In genomic region chr9:76302947-76303550, GRCh38 we compare ENCODE assay signal across 8 cellular contexts.
DNase-seq lines count a peak whose midpoint lies in the region; ATAC-seq and TF ChIP-seq lines count a peak whose summit lies in the region.

No MANE protein-coding gene starts in this region.

- H3K36me3 Mint-ChIP-seq in naive thymus-derived CD8-positive, alpha-beta T cell, result no peaks in the 10 kb centered on the region

- H3K27me3 ChIP-seq in BE2C, result no peaks in the 10 kb centered on the region
- H3K27me3 ChIP-seq in Panc1 (ENCODE audit: control insufficient read depth, insufficient read depth, low read length), result no peaks in the 10 kb centered on the region; the same call in 1 of the 2 replicates

- no peak overlapping the region for H3K4me3 Mint-ChIP-seq in naive thymus-derived CD8-positive, alpha-beta T cell

- in situ Hi-C loops in Panc1 (cut with HindIII; ENCODE audit: low pct_unique_long_range_greater_than_20kb, low sequenced_read_pairs), result no loop called here

- H3K4me3 ChIP-seq in BE2C (ENCODE audit: low read depth, low read length) (no peak overlapping the region), Panc1 (ENCODE audit: low read depth in 2 of 2, low read length in 2 of 2) (no peak overlapping the region)

- no peaks in the 10 kb centered on the region for H3K9me3 Mint-ChIP-seq in naive thymus-derived CD8-positive, alpha-beta T cell

- H3K27me3 Mint-ChIP-seq in naive thymus-derived CD8-positive, alpha-beta T cell, result peaks cover 9 to 10% (median 10%) of the 10 kb centered on the region in 5 donors

- H3K4me1 Mint-ChIP-seq in naive thymus-derived CD8-positive, alpha-beta T cell, result no peaks in the 10 kb centered on the region

- H3K27ac ChIP-seq in Panc1 (ENCODE audit: low read length), result no peak overlapping the region

- BruUV-seq in Panc1 (replicated peaks; lab: Mats Ljungman, UMichigan), result no TSS peak

- H3K4me1 ChIP-seq in BE2C (peaks cover 2% of the 10 kb centered on the region; the same call in 1 of the 2 replicates), Panc1 (ENCODE audit: control insufficient read depth, insufficient read depth, low read length) (no peaks in the 10 kb centered on the region)

- TF ChIP-seq CTCF in BE2C (IDR thresholded peaks at IDR 0.05; ENCODE audit: low read depth, low read length) (peak; percentile 69), Panc1 (IDR thresholded peaks at IDR 0.05) (peak; percentile 62)

- DNase-seq in BE2C (peak; percentile 24), HuH-7.5 (ENCODE audit: low spot score) (peak; percentile 22), Panc1 (ENCODE audit: low read depth, low spot score) (no peak), epidermal melanocyte (ENCODE audit: insufficient read length, low spot score) (peak; percentile 61)
- peak in 6 of 10 donors; percentile 2 to 59 (median 29) for DNase-seq in naive thymus-derived CD8-positive, alpha-beta T cell
- DNase-seq in activated T-cell treated with anti-CD3 and anti-CD28 coated beads, Interleukin-2, amount 50 U/mL, for 1 hour, result no peak
- DNase-seq in stimulated activated CD4-positive, alpha-beta T cell treated with anti-CD3 and anti-CD28 coated beads, Interleukin-12 subunit alpha, Interleukin-12 subunit beta, amount 100 ng/mL, for 4 hours, result no peak

- no peaks in the 10 kb centered on the region for H3K9me3 ChIP-seq in BE2C
- H3K9me3 ChIP-seq in Panc1 (ENCODE audit: control insufficient read depth, insufficient read depth, low read depth, low read length), result no peaks in the 10 kb centered on the region

- ATAC-seq in GM18861 (IDR thresholded peaks at IDR 0.05; ENCODE audit: unreplicated experiment) (peak; percentile 62), Panc1 (no peak)
- ATAC-seq in naive thymus-derived CD8-positive, alpha-beta T cell, result no peak

- H3K27ac Mint-ChIP-seq in naive thymus-derived CD8-positive, alpha-beta T cell, result no peak overlapping the region

- CTCF ChIA-PET in Panc1 (lab: Charles Lee), result interaction anchor here (0.7 kb wide), 1 partner anchor 344 kb away, joined by 6 read pairs; no protein-coding TSS in a partner anchor

- POLR2A ChIA-PET in Panc1 (lab: Charles Lee), result no interaction called here
- POLR2A ChIA-PET in naive thymus-derived CD8-positive, alpha-beta T cell (lab: Charles Lee), result no interaction called here

- no peaks in the 10 kb centered on the region for H3K36me3 ChIP-seq in BE2C
- H3K36me3 ChIP-seq in Panc1 (ENCODE audit: control insufficient read depth, insufficient read depth, low read length), result no peaks in the 10 kb centered on the region

- intact Hi-C loops in Panc1 (cut with micrococcal nuclease; ENCODE audit: unreplicated experiment), result loop anchor here (2.0 to 5.0 kb wide), 2 partner anchors 1038 to 1101 kb away; no protein-coding TSS in a partner anchor

Comparison
In these comparisons a context has a peak if more than half of its experiments do, and no peak if none do; other contexts are left out.
1. DNase-seq: peak in BE2C (single experiment), HuH-7.5 (single experiment), epidermal melanocyte (single experiment) and naive thymus-derived CD8-positive, alpha-beta T cell (6 of 10); none in Panc1 (single experiment), activated T-cell treated with anti-CD3 and anti-CD28 coated beads, Interleukin-2, amount 50 U/mL, for 1 hour (single experiment) and stimulated activated CD4-positive, alpha-beta T cell treated with anti-CD3 and anti-CD28 coated beads, Interleukin-12 subunit alpha, Interleukin-12 subunit beta, amount 100 ng/mL, for 4 hours (single experiment).